31 cellular contexts compared by ENCODE assay signal in genomic region chr4:24614881-24615280, GRCh38.
"Had no signal": no experiment of that assay in that cellular context is flagged by ENCODE, and none has a peak within 500 bp of the region (broad histone marks: within the 10 kb centered on the region; RNA-seq: fewer than 3 reads in every experiment).

No MANE protein-coding gene starts in this region.

- H3K27me3 Mint-ChIP-seq: activated CD4-positive, alpha-beta T cell treated with anti-CD3 and anti-CD28 coated beads, Interleukin-2, amount 10 ng/mL, durations not matched to agents 24 days and 14 days; activated naive CD4-positive, alpha-beta T cell treated with anti-CD3 and anti-CD28 coated beads, Interleukin-2, amount 10 ng/mL, durations not matched to agents 7 days and 5 days had no signal

- H3K4me3 Mint-ChIP-seq: activated CD4-positive, alpha-beta T cell treated with anti-CD3 and anti-CD28 coated beads, Interleukin-2, amount 10 ng/mL, durations not matched to agents 24 days and 14 days; activated naive CD4-positive, alpha-beta T cell treated with anti-CD3 and anti-CD28 coated beads, Interleukin-2, amount 10 ng/mL, durations not matched to agents 7 days and 5 days; activated naive CD8-positive, alpha-beta T cell; activated naive CD8-positive, alpha-beta T cell treated with anti-CD3 and anti-CD28 coated beads, Interleukin-2, amount 50 U/mL, for 24 hours; activated T-cell treated with anti-CD3 and anti-CD28 coated beads, Interleukin-2, amount 50 U/mL, for 24 hours; activated T-helper 1 cell treated with anti-CD3 and anti-CD28 coated beads, Interleukin-12 subunit alpha, Interleukin-12 subunit beta, Interleukin-2, Interleukin-4 antibody, amounts not matched to agents 30 ng/mL and 10 ng/mL and 1 ng/mL, durations not matched to agents 14 hours and 24 hours and 36 hours; brain; T-helper 1 cell treated with Interleukin-12 subunit alpha and Interleukin-12 subunit beta and Interleukin-4 antibody, amounts not matched to agents 30 μg/mL and 1 μg/mL, for 36 hours; T-helper 2 cell treated with Interferon-gamma antibody and Interleukin-4, amounts not matched to agents 5 μg/mL and 100 μg/mL, for 36 hours had no signal

- H3K4me3 ChIP-seq: Peyer's patch, SJSA1 had no signal

- H3K9me3 ChIP-seq: Peyer's patch, SJSA1 had no signal

- ATAC-seq: activated naive CD8-positive, alpha-beta T cell treated with anti-CD3 and anti-CD28 coated beads, Interleukin-2, amount 50 U/mL, for 24 hours; PC-3 had no signal

- H3K36me3 Mint-ChIP-seq: activated naive CD4-positive, alpha-beta T cell treated with anti-CD3 and anti-CD28 coated beads, Interleukin-2, amount 10 ng/mL, durations not matched to agents 7 days and 5 days; activated naive CD8-positive, alpha-beta T cell; brain had no signal

- H3K36me3 ChIP-seq: Peyer's patch, SJSA1 had no signal

- H3K27ac Mint-ChIP-seq: activated CD4-positive, alpha-beta T cell treated with anti-CD3 and anti-CD28 coated beads, Interleukin-2, amount 10 ng/mL, durations not matched to agents 24 days and 14 days; activated naive CD4-positive, alpha-beta T cell treated with anti-CD3 and anti-CD28 coated beads, Interleukin-2, amount 10 ng/mL, durations not matched to agents 7 days and 5 days; activated naive CD8-positive, alpha-beta T cell; activated naive CD8-positive, alpha-beta T cell treated with anti-CD3 and anti-CD28 coated beads, Interleukin-2, amount 50 U/mL, for 24 hours; activated T-cell treated with anti-CD3 and anti-CD28 coated beads, Interleukin-2, amount 50 U/mL, for 24 hours; activated T-helper 1 cell treated with anti-CD3 and anti-CD28 coated beads, Interleukin-12 subunit alpha, Interleukin-12 subunit beta, Interleukin-2, Interleukin-4 antibody, amounts not matched to agents 30 ng/mL and 10 ng/mL and 1 ng/mL, durations not matched to agents 14 hours and 24 hours and 36 hours; T-helper 1 cell treated with Interleukin-12 subunit alpha and Interleukin-12 subunit beta and Interleukin-4 antibody, amounts not matched to agents 30 μg/mL and 1 μg/mL, for 36 hours; T-helper 2 cell treated with Interferon-gamma antibody and Interleukin-4, amounts not matched to agents 5 μg/mL and 100 μg/mL, for 36 hours had no signal

- H3K4me1 Mint-ChIP-seq: activated CD4-positive, alpha-beta T cell treated with anti-CD3 and anti-CD28 coated beads, Interleukin-2, amount 10 ng/mL, durations not matched to agents 24 days and 14 days; activated naive CD4-positive, alpha-beta T cell treated with anti-CD3 and anti-CD28 coated beads, Interleukin-2, amount 10 ng/mL, durations not matched to agents 7 days and 5 days; brain had no signal

- H3K27me3 ChIP-seq: Peyer's patch, SJSA1 had no signal

- H3K9me3 Mint-ChIP-seq: activated naive CD4-positive, alpha-beta T cell treated with anti-CD3 and anti-CD28 coated beads, Interleukin-2, amount 10 ng/mL, durations not matched to agents 7 days and 5 days; activated T-cell treated with anti-CD3 and anti-CD28 coated beads, Interleukin-2, amount 50 U/mL, for 24 hours; activated T-helper 1 cell treated with anti-CD3 and anti-CD28 coated beads, Interleukin-12 subunit alpha, Interleukin-12 subunit beta, Interleukin-2, Interleukin-4 antibody, amounts not matched to agents 30 ng/mL and 10 ng/mL and 1 ng/mL, durations not matched to agents 14 hours and 24 hours and 36 hours had no signal

- H3K4me1 ChIP-seq: Peyer's patch, SJSA1 had no signal

- DNase-seq: activated CD4-positive, alpha-beta T cell treated with anti-CD3 and anti-CD28 coated beads, Interleukin-2, amount 10 ng/mL, durations not matched to agents 24 days and 14 days; activated CD4-positive, alpha-beta T cell treated with anti-CD3 and anti-CD28 coated beads, Interleukin-2, amount 50 U/mL, for 4 hours; activated effector memory CD4-positive, alpha-beta T cell treated with Interleukin-2 at 50 U/mL for 16 hours; activated naive CD4-positive, alpha-beta T cell treated with anti-CD3 and anti-CD28 coated beads, Interleukin-2, amount 10 ng/mL, durations not matched to agents 7 days and 5 days; activated naive CD8-positive, alpha-beta T cell treated with anti-CD3 and anti-CD28 coated beads, Interleukin-2, amount 50 U/mL, for 24 hours; activated T-cell treated with anti-CD3 and anti-CD28 coated beads, Interleukin-2, amount 50 U/mL, for 24 hours; anterior cingulate cortex; caudate nucleus; cerebellar nuclear complex; NCI-H1092 treated with DMSO at 0.1 percent for 48 hours; NCI-H1417; NCI-H146; NCI-H187; NCI-H2029 treated with DMSO at 0.1 percent for 48 hours; NCI-H2107; NCI-H2171; NCI-H510A; NCI-H526; NCI-H748 treated with DMSO at 0.1 percent for 48 hours; NK-92 treated with Interleukin-12 subunit alpha and Interleukin-12 subunit beta, amount 100 ng/mL, for 24 hours; PC-3; Peyer's patch; RPMI8226; SHP77 treated with DMSO at 0.1 percent for 48 hours; SK-N-SH had no signal
